Comparison of ENCODE assay signal across 8 cellular contexts in genomic region chr11:94767701-94768601, GRCh38. TPM values are rescaled to one million over a fixed set of nuclear protein-coding genes. Genes with fewer than 3 reads are reported as not detected.
DNase-seq lines count a peak whose midpoint lies in the region; ATAC-seq lines count a peak whose summit lies in the region.

Gene AMOTL1 (plus strand): TSS chr11:94768356. CDS start chr11:94768512, 156 bp downstream.

- peak; percentile 5 for DNase-seq in stimulated activated CD4-positive, alpha-beta T cell treated with anti-CD3 and anti-CD28 coated beads, Interleukin-12 subunit alpha, Interleukin-12 subunit beta, amount 100 ng/mL, for 4 hours
- no peak for DNase-seq in stimulated activated CD4-positive, alpha-beta T cell treated with anti-CD3 and anti-CD28 coated beads, Interleukin-2, amount 100 ng/mL, for 48 hours
- DNase-seq in NCI-H2196 (lab: John Stamatoyannopoulos, UW; ENCODE audit: unreplicated experiment) (peak; percentile 84), fibroblast of gingiva (ENCODE audit: low read depth) (peak; percentile 89), mucosa of gallbladder (ENCODE audit: low spot score) (peak; percentile 84)
- peak; percentile 61 for DNase-seq in activated CD8-positive, alpha-beta memory T cell treated with anti-CD3 and anti-CD28 coated beads, Interleukin-2, amount 10 ng/mL, durations not matched to agents 7 days and 5 days

- H3K27ac Mint-ChIP-seq in activated CD8-positive, alpha-beta memory T cell treated with anti-CD3 and anti-CD28 coated beads, Interleukin-2, amount 10 ng/mL, durations not matched to agents 7 days and 5 days, result peak within 1 kb of the TSS; percentile 52

- peak; percentile 80 for ATAC-seq in HG02943 (IDR thresholded peaks at IDR 0.05; ENCODE audit: low read depth, unreplicated experiment)
- peak; percentile 79 for ATAC-seq in activated CD8-positive, alpha-beta memory T cell treated with anti-CD3 and anti-CD28 coated beads, Interleukin-2, amount 10 ng/mL, durations not matched to agents 7 days and 5 days

- H3K9me3 Mint-ChIP-seq in activated CD8-positive, alpha-beta memory T cell treated with anti-CD3 and anti-CD28 coated beads, Interleukin-2, amount 10 ng/mL, durations not matched to agents 7 days and 5 days (ENCODE audit: low read depth), result no peaks in the 10 kb centered on the region

- H3K36me3 Mint-ChIP-seq in activated CD8-positive, alpha-beta memory T cell treated with anti-CD3 and anti-CD28 coated beads, Interleukin-2, amount 10 ng/mL, durations not matched to agents 7 days and 5 days, result peaks cover 2% of the 10 kb centered on the region

- peaks cover 10% of the 10 kb centered on the region for H3K4me1 Mint-ChIP-seq in activated CD8-positive, alpha-beta memory T cell treated with anti-CD3 and anti-CD28 coated beads, Interleukin-2, amount 10 ng/mL, durations not matched to agents 7 days and 5 days

- CTCF ChIA-PET in activated CD8-positive, alpha-beta memory T cell treated with anti-CD3 and anti-CD28 coated beads, Interleukin-2, amount 10 ng/mL, durations not matched to agents 7 days and 5 days (lab: Charles Lee), result interaction anchor here (0.7 to 1.1 kb wide), 2 partner anchors 26 to 979 kb away, joined by 3 to 4 read pairs; no protein-coding TSS in a partner anchor

- peak within 1 kb of the TSS; percentile 58 for H3K27ac ChIP-seq in temporal lobe (ENCODE audit: low read depth, low read length)

- peak within 1 kb of the TSS; percentile 70 for H3K4me3 Mint-ChIP-seq in activated CD8-positive, alpha-beta memory T cell treated with anti-CD3 and anti-CD28 coated beads, Interleukin-2, amount 10 ng/mL, durations not matched to agents 7 days and 5 days

- peaks cover 54% of the 10 kb centered on the region for H3K27me3 Mint-ChIP-seq in activated CD8-positive, alpha-beta memory T cell treated with anti-CD3 and anti-CD28 coated beads, Interleukin-2, amount 10 ng/mL, durations not matched to agents 7 days and 5 days

RNA-seq across cellular contexts. Expression of gene AMOTL1, which starts in this region (rescaled TPM):
- total RNA-seq in activated CD8-positive, alpha-beta memory T cell treated with anti-CD3 and anti-CD28 coated beads, Interleukin-2, amount 10 ng/mL, durations not matched to agents 7 days and 5 days, result 1 to 10 TPM; 3.9 to 4.6 TPM
- total RNA-seq in mucosa of gallbladder (54.3 TPM), temporal lobe (31.2 TPM)

Comparison
In these comparisons a context has a peak if more than half of its experiments do, and no peak if none do; other contexts are left out.
1. DNase-seq: peak in stimulated activated CD4-positive, alpha-beta T cell treated with anti-CD3 and anti-CD28 coated beads, Interleukin-12 subunit alpha, Interleukin-12 subunit beta, amount 100 ng/mL, for 4 hours (single experiment), NCI-H2196 (single experiment), activated CD8-positive, alpha-beta memory T cell treated with anti-CD3 and anti-CD28 coated beads, Interleukin-2, amount 10 ng/mL, durations not matched to agents 7 days and 5 days (single experiment), fibroblast of gingiva (single experiment) and mucosa of gallbladder (single experiment); none in stimulated activated CD4-positive, alpha-beta T cell treated with anti-CD3 and anti-CD28 coated beads, Interleukin-2, amount 100 ng/mL, for 48 hours (0 of 2).